ENCODE assay signal across 11 cellular contexts in the genomic region with DNA sequence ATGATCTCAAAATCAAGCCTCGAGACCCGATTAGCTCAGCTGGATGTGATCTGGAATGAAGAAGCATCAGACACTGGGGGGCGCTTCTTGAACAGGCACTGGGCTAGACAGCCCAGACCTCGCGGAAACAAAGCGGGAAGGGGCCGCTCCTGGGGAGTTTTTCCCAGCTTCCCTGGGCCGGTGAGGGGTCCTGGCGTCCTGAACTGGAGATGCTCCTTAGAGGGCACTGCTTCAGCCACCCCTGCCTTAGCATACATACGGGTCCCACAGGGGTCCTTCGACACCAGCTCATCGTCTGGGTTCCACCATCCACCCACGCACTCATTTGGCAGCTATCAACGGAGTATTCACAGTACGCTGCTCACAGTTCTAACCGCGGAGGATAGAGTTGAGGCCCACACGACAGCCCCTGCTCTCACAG.
DNase-seq lines count a peak whose midpoint lies in the region; ATAC-seq, FAIRE-seq and TF ChIP-seq lines count a peak whose summit lies in the region.
"Had no signal": no experiment of that assay in that cellular context is flagged by ENCODE, and none has a peak within 500 bp of the region (broad histone marks: within the 10 kb centered on the region; RNA-seq: fewer than 3 reads in every experiment).

No MANE protein-coding gene starts in this region.

- no peak overlapping the region for H3K18ac ChIP-seq in mesenchymal stem cell (ENCODE audit: low read depth in 1 of 2, low read length in 2 of 2)

- peak overlapping the region; percentile 64 for H3K9ac ChIP-seq in mesenchymal stem cell (ENCODE audit: low read length)

- no peak overlapping the region for H2BK120ac ChIP-seq in mesenchymal stem cell (ENCODE audit: low read depth, low read length)

- no peak overlapping the region for H2BK12ac ChIP-seq in mesenchymal stem cell (ENCODE audit: low read length in 2 of 2)

- H2BK5ac ChIP-seq in mesenchymal stem cell (ENCODE audit: low read depth, low read length, poor library complexity, severe bottlenecking), result no peak overlapping the region

- no peak overlapping the region for H3K27ac Mint-ChIP-seq in activated naive CD8-positive, alpha-beta T cell treated with anti-CD3 and anti-CD28 coated beads, Interleukin-2, amount 10 ng/mL, durations not matched to agents 7 days and 5 days
- H3K27ac Mint-ChIP-seq: activated naive CD8-positive, alpha-beta T cell; T-helper 2 cell treated with Interferon-gamma antibody and Interleukin-4, amounts not matched to agents 5 μg/mL and 100 μg/mL, for 36 hours had no signal

- no peaks in the 10 kb centered on the region for H3K9me3 ChIP-seq in mesenchymal stem cell (ENCODE audit: control insufficient read depth, low read length)

- H3K23ac ChIP-seq in mesenchymal stem cell (ENCODE audit: low read length in 2 of 2), result no peak overlapping the region

- no peaks in the 10 kb centered on the region for H3K36me3 Mint-ChIP-seq in activated naive CD8-positive, alpha-beta T cell treated with anti-CD3 and anti-CD28 coated beads, Interleukin-2, amount 10 ng/mL, durations not matched to agents 7 days and 5 days
- H3K36me3 Mint-ChIP-seq: activated naive CD8-positive, alpha-beta T cell had no signal

- H3K4me1 ChIP-seq in mesenchymal stem cell (ENCODE audit: control insufficient read depth, insufficient read depth, low read depth, low read length), result peaks cover 3% of the 10 kb centered on the region

- WGBS in mesenchymal stem cell, result 77% methylated on average over 18 of the region's 18 CpGs

- H3K14ac ChIP-seq in mesenchymal stem cell (ENCODE audit: low read length in 2 of 2), result no peak overlapping the region

- CTCF ChIA-PET in HEK293T (lab: Yijun Ruan, JAX), result interaction anchor here (0.5 to 0.9 kb wide), 2 partner anchors 16 to 549 kb away, joined by 3 to 4 read pairs; no protein-coding TSS in a partner anchor

- no peaks in the 10 kb centered on the region for H3K79me1 ChIP-seq in mesenchymal stem cell (replicated peaks; ENCODE audit: low read length, poor library complexity, severe bottlenecking)

- DNase-seq in Daoy (ENCODE audit: low read depth) (peak; percentile 90), HEK293T (ENCODE audit: extremely low spot score) (no peak), mesenchymal stem cell (no peak), amygdala (lab: John Stamatoyannopoulos, UW) (no peak), HTR-8/SVneo (ENCODE audit: insufficient read length, low spot score) (no peak), G401 (ENCODE audit: low spot score) (no peak), occipital lobe (lab: John Stamatoyannopoulos, UW) (no peak)
- no peak for DNase-seq in activated naive CD8-positive, alpha-beta T cell treated with anti-CD3 and anti-CD28 coated beads, Interleukin-2, amount 10 ng/mL, durations not matched to agents 7 days and 5 days
- DNase-seq: NCI-H2227 treated with DMSO at 0.1 percent for 48 hours had no signal

- H3K27me3 ChIP-seq in mesenchymal stem cell (ENCODE audit: control insufficient read depth in 1 of 2, insufficient read depth in 1 of 2, low read length in 2 of 2), result peaks cover 0 to 37% of the 10 kb centered on the region in 2 experiments

- no peak for FAIRE-seq in HTR-8/SVneo (lab: Jason Lieb, UNC)

- H3K4ac ChIP-seq in mesenchymal stem cell (ENCODE audit: low read depth in 1 of 2, low read length in 2 of 2), result no peak overlapping the region

- no peak overlapping the region for H3K27ac ChIP-seq in mesenchymal stem cell (ENCODE audit: low read length, poor library complexity, severe bottlenecking)

- no peaks in the 10 kb centered on the region for H3K36me3 ChIP-seq in mesenchymal stem cell (ENCODE audit: control insufficient read depth in 1 of 2, insufficient read depth in 2 of 2, low read depth in 1 of 2, low read length in 2 of 2)

- POLR2A ChIA-PET in HEK293T (lab: Yijun Ruan, JAX), result no interaction called here
- POLR2A ChIA-PET in activated naive CD8-positive, alpha-beta T cell treated with anti-CD3 and anti-CD28 coated beads, Interleukin-2, amount 10 ng/mL, durations not matched to agents 7 days and 5 days (lab: Charles Lee), result no interaction called here

- H4K91ac ChIP-seq in mesenchymal stem cell (ENCODE audit: low read length), result no peak overlapping the region

- H3K9me3 Mint-ChIP-seq in activated naive CD8-positive, alpha-beta T cell treated with anti-CD3 and anti-CD28 coated beads, Interleukin-2, amount 10 ng/mL, durations not matched to agents 7 days and 5 days, result no peaks in the 10 kb centered on the region
- H3K9me3 Mint-ChIP-seq: T-helper 2 cell treated with Interferon-gamma antibody and Interleukin-4, amounts not matched to agents 5 μg/mL and 100 μg/mL, for 36 hours had no signal

- no peak for ATAC-seq in activated naive CD8-positive, alpha-beta T cell treated with anti-CD3 and anti-CD28 coated beads, Interleukin-2, amount 10 ng/mL, durations not matched to agents 7 days and 5 days (ENCODE audit: low read depth)

- H3K27me3 Mint-ChIP-seq in activated naive CD8-positive, alpha-beta T cell treated with anti-CD3 and anti-CD28 coated beads, Interleukin-2, amount 10 ng/mL, durations not matched to agents 7 days and 5 days, result peaks cover 3% of the 10 kb centered on the region
- H3K27me3 Mint-ChIP-seq: activated naive CD8-positive, alpha-beta T cell had no signal

- H3K4me3 Mint-ChIP-seq in activated naive CD8-positive, alpha-beta T cell treated with anti-CD3 and anti-CD28 coated beads, Interleukin-2, amount 10 ng/mL, durations not matched to agents 7 days and 5 days, result peak overlapping the region; percentile 65
- H3K4me3 Mint-ChIP-seq: activated naive CD8-positive, alpha-beta T cell; T-helper 2 cell treated with Interferon-gamma antibody and Interleukin-4, amounts not matched to agents 5 μg/mL and 100 μg/mL, for 36 hours had no signal

- H3K4me1 Mint-ChIP-seq in activated naive CD8-positive, alpha-beta T cell treated with anti-CD3 and anti-CD28 coated beads, Interleukin-2, amount 10 ng/mL, durations not matched to agents 7 days and 5 days, result peaks cover 5% of the 10 kb centered on the region

- no peak overlapping the region for H3K4me2 ChIP-seq in mesenchymal stem cell (ENCODE audit: low read length, poor library complexity, severe bottlenecking)

- H2BK15ac ChIP-seq in mesenchymal stem cell (ENCODE audit: low read depth, poor library complexity, severe bottlenecking), result no peak overlapping the region

- no peak overlapping the region for H2AFZ ChIP-seq in mesenchymal stem cell (ENCODE audit: low read depth, low read length)

- no peak overlapping the region for H4K8ac ChIP-seq in mesenchymal stem cell (ENCODE audit: low read length)

- H3K4me3 ChIP-seq in mesenchymal stem cell (ENCODE audit: insufficient read depth in 1 of 2, low read depth in 1 of 2, low read length in 2 of 2), result peak overlapping the region in 1 of 2 experiments; percentile 63

- no peak overlapping the region for H2AK5ac ChIP-seq in mesenchymal stem cell (ENCODE audit: low read length, severe bottlenecking)

- in situ Hi-C loops in G401 (cut with HindIII; ENCODE audit: low sequenced_read_pairs), result no loop called here

TF ChIP-seq in HEK293T, 16 proteins besides CTCF, POLR2A, EP300 and RAD21:
- TF ChIP-seq HDGF (IDR thresholded peaks at IDR 0.05; ENCODE audit: borderline replicate concordance), result no peak
- TF ChIP-seq FOXK2 (IDR thresholded peaks at IDR 0.05), result no peak
- no peak for TF ChIP-seq CTBP1 (IDR thresholded peaks at IDR 0.05; ENCODE audit: borderline replicate concordance)
- no peak for TF ChIP-seq FOXA1 (IDR thresholded peaks at IDR 0.05)
- TF ChIP-seq LEF1 (IDR thresholded peaks at IDR 0.05; ENCODE audit: borderline replicate concordance), result no peak
- no peak for TF ChIP-seq ARNT (IDR thresholded peaks at IDR 0.05)
- peak; percentile 29; the same call in 1 of the 2 replicates for TF ChIP-seq L3MBTL2 (conservative IDR thresholded peaks at IDR 0.05)
